Comparison of ENCODE assay signal across 8 cellular contexts in genomic region chr2:218270721-218271486, GRCh38. TPM values are rescaled to one million over a fixed set of nuclear protein-coding genes. Genes with fewer than 3 reads are reported as not detected.
A peak's percentile ranks its signal among the peaks of the same experiment; 100 is the strongest.
DNase-seq lines count a peak whose midpoint lies in the region; ATAC-seq and TF ChIP-seq lines count a peak whose summit lies in the region.

No MANE protein-coding gene starts in this region.

- no peaks in the 10 kb centered on the region for H3K9me3 Mint-ChIP-seq in HFFc6

- no peaks in the 10 kb centered on the region for H3K27me3 ChIP-seq in ascending aorta
- H3K27me3 ChIP-seq in thymus (ENCODE audit: control insufficient read depth, insufficient read depth) = no peaks in the 10 kb centered on the region

- TF ChIP-seq CTCF in AG10803 (conservative IDR thresholded peaks at IDR 0.05; ENCODE audit: low read length) (no peak), HFFc6 (IDR thresholded peaks at IDR 0.05) (no peak), ascending aorta (IDR thresholded peaks at IDR 0.05) (no peak)

- H3K4me1 Mint-ChIP-seq in HFFc6 (ENCODE audit: low read depth) = peaks cover 35% of the 10 kb centered on the region

- no peak for ATAC-seq in GM18907 (IDR thresholded peaks at IDR 0.05; ENCODE audit: unreplicated experiment)

- H3K36me3 ChIP-seq in ascending aorta (peaks cover 40 to 43% of the 10 kb centered on the region in 2 donors), thymus (ENCODE audit: control insufficient read depth, insufficient read depth) (peaks cover 43% of the 10 kb centered on the region)

- H3K9me3 ChIP-seq in ascending aorta (no peaks in the 10 kb centered on the region), thymus (ENCODE audit: control insufficient read depth) (no peaks in the 10 kb centered on the region)

- intact Hi-C loops in ascending aorta (cut with DNase I) = loop anchor here (1.0 to 5.0 kb wide), 6 partner anchors 54 to 296 kb away; partner anchors contain the start of genes ARPC2, CNOT9 and USP37

- peak overlapping the region; percentile 79 for H3K27ac Mint-ChIP-seq in HFFc6

- peaks cover 5% of the 10 kb centered on the region; the same call in 1 of the 2 replicates for H3K27me3 Mint-ChIP-seq in HFFc6 (ENCODE audit: insufficient read depth)

- H3K36me3 Mint-ChIP-seq in HFFc6 (ENCODE audit: low read depth) = peaks cover 11% of the 10 kb centered on the region; the same call in 1 of the 2 replicates

- DNase-seq in AG10803 (ENCODE audit: low read depth) (no peak), HFFc6 (peak; percentile 30), ascending aorta (ENCODE audit: low spot score in 2 of 2) (peak in 1 of 2 donors; percentile 64), left kidney (ENCODE audit: low read depth, low spot score) (peak; percentile 38), retina (no peak), HuH-7.5 (ENCODE audit: low spot score) (no peak)

- WGBS in thymus = 12% methylated on average over 23 of the region's 23 CpGs

- peak overlapping the region; percentile 93 for H3K4me3 ChIP-seq in AG10803 (ENCODE audit: low read length)
- peak overlapping the region; percentile 79 to 85 for H3K4me3 ChIP-seq in ascending aorta
- peak overlapping the region; percentile 86 for H3K4me3 ChIP-seq in thymus (ENCODE audit: low read length)

- H3K4me1 ChIP-seq in ascending aorta (peaks cover 12 to 35% of the 10 kb centered on the region in 2 donors), thymus (ENCODE audit: control insufficient read depth, insufficient read depth, low read length) (peaks cover 14% of the 10 kb centered on the region)

- H3K4me3 Mint-ChIP-seq in HFFc6 = peak overlapping the region; percentile 90

- H3K27ac ChIP-seq in ascending aorta (peak overlapping the region; percentile 58 to 80), thymus (ENCODE audit: low read depth) (peak overlapping the region; percentile 53)

RNA-seq across cellular contexts. Expression of gene PNKD, which starts 0.6 kb away (rescaled TPM):
- total RNA-seq in HFFc6 (2021; fragmentation: NEBNext Ultra II Directional; extraction: Animal tissue kit (Norgen Biotek cat#: 25700)) = 10 to 100 TPM; 50.8 to 62.8 (median 57.7) TPM
- 45.8 TPM for total RNA-seq in ascending aorta
- polyA plus RNA-seq in thymus = 76.1 TPM

RNA-seq across cellular contexts. Expression of gene AAMP, which starts 1.0 kb away (rescaled TPM):
- 10 to 100 TPM; 71.6 to 91.3 (median 80.4) TPM for total RNA-seq in HFFc6 (2021; fragmentation: NEBNext Ultra II Directional; extraction: Animal tissue kit (Norgen Biotek cat#: 25700))
- total RNA-seq in ascending aorta = 73.7 TPM
- polyA plus RNA-seq in thymus = 67.2 TPM

RNA-seq across cellular contexts. Expression of gene GPBAR1, which starts 10.1 kb away (rescaled TPM):
- under 1 TPM in 5 of 6 experiments, not detected in 1; 0.10 to 0.17 (median 0.12) TPM for total RNA-seq in HFFc6 (2021; fragmentation: NEBNext Ultra II Directional; extraction: Animal tissue kit (Norgen Biotek cat#: 25700))
- total RNA-seq in ascending aorta = not detected
- 1.0 TPM for polyA plus RNA-seq in thymus

RNA-seq across cellular contexts. Expression of gene TMBIM1, which starts 21.4 kb away (rescaled TPM):
- 100 to 1,000 TPM; 163 to 187 (median 176) TPM for total RNA-seq in HFFc6 (2021; fragmentation: NEBNext Ultra II Directional; extraction: Animal tissue kit (Norgen Biotek cat#: 25700))
- total RNA-seq in ascending aorta = 320 TPM
- polyA plus RNA-seq in thymus = 56.2 TPM

RNA-seq across cellular contexts. Expression of gene ARPC2, which starts 53.9 kb away (rescaled TPM):
- 100 to 1,000 TPM; 458 to 516 (median 500) TPM for total RNA-seq in HFFc6 (2021; fragmentation: NEBNext Ultra II Directional; extraction: Animal tissue kit (Norgen Biotek cat#: 25700))
- total RNA-seq in ascending aorta = 237 TPM
- polyA plus RNA-seq in thymus = 292 TPM

Comparison
In these comparisons a context has a peak if more than half of its experiments do, and no peak if none do; other contexts are left out.
1. DNase-seq: peak in HFFc6 (single experiment) and left kidney (single experiment); none in AG10803 (single experiment), retina (single experiment) and HuH-7.5 (single experiment).
2. Peak in every context shown above with its lines, with median percentiles within 50 percentile points of each other: H3K4me3 ChIP-seq.